In the genomic region with DNA sequence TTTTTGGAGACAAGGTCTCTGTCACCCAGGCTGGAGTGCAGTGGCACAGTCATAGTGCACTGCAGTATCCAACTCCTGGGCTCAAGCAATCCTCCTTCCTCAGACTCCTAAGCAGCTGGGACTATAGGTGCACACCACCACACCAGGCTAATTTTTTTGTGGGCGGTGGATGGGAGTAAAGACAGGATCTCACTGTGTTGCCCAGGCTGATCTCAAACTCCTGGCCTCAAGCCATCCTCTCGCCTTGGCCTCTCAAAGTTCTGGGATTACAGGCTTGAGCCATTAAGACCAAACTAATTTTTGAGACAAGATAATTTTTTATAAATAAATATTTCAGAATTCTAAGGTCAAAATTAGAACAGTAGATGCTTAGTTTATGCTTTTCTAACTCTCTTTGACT, we compare ENCODE assay signal across 27 cellular contexts.
DNase-seq lines count a peak whose midpoint lies in the region; ATAC-seq and TF ChIP-seq lines count a peak whose summit lies in the region.
"Had no signal": no experiment of that assay in that cellular context is flagged by ENCODE, and none has a peak within 500 bp of the region (broad histone marks: within the 10 kb centered on the region; RNA-seq: fewer than 3 reads in every experiment).

No MANE protein-coding gene starts in this region.

- intact Hi-C loops in Caco-2 (cut with micrococcal nuclease; ENCODE audit: unreplicated experiment), result loop anchor here (1.0 to 2.0 kb wide), 4 partner anchors 20 to 109 kb away; partner anchors contain the start of gene MET
- intact Hi-C loops in colonic mucosa (cut with DNase I), result no loop called here

- H3K4me3 Mint-ChIP-seq in Caco-2 (ENCODE audit: unreplicated experiment), result peak overlapping the region; percentile 42
- H3K4me3 Mint-ChIP-seq in progenitor cell of endocrine pancreas (ENCODE audit: low read depth), result no peak overlapping the region
- H3K4me3 Mint-ChIP-seq: activated CD4-positive, alpha-beta T cell treated with anti-CD3 and anti-CD28 coated beads for 36 hours; activated naive CD8-positive, alpha-beta T cell; dendritic cell treated with granulocyte-macrophage colony-stimulating factor and Interleukin-4, amounts not matched to agents 40 ng/mL and 50 ng/mL, for 4 days; endodermal cell; stimulated activated naive CD8-positive, alpha-beta T cell treated with anti-CD3 and anti-CD28 coated beads, Interleukin-15, Interleukin-2, amounts not matched to agents 100 ng/mL and 50 ng/mL, for 24 hours; T-cell had no signal

- H3K36me3 ChIP-seq in Caco-2 (ENCODE audit: control insufficient read depth, insufficient read depth, low read length) (peaks cover 11% of the 10 kb centered on the region), HUES64 (ENCODE audit: insufficient read depth, low read length) (no peaks in the 10 kb centered on the region), colonic mucosa (no peaks in the 10 kb centered on the region)
- H3K36me3 ChIP-seq: neutrophil, SJSA1 had no signal

- peak overlapping the region; percentile 92 for H3K27ac Mint-ChIP-seq in Caco-2 (ENCODE audit: unreplicated experiment)
- peak overlapping the region; percentile 59 for H3K27ac Mint-ChIP-seq in progenitor cell of endocrine pancreas
- H3K27ac Mint-ChIP-seq: activated CD4-positive, alpha-beta T cell treated with anti-CD3 and anti-CD28 coated beads for 36 hours; activated naive CD8-positive, alpha-beta T cell; dendritic cell treated with granulocyte-macrophage colony-stimulating factor and Interleukin-4, amounts not matched to agents 40 ng/mL and 50 ng/mL, for 4 days; endodermal cell; stimulated activated naive CD8-positive, alpha-beta T cell treated with anti-CD3 and anti-CD28 coated beads, Interleukin-15, Interleukin-2, amounts not matched to agents 100 ng/mL and 50 ng/mL, for 24 hours; T-cell had no signal

- H3K27me3 ChIP-seq in Caco-2 (replicated peaks; ENCODE audit: control insufficient read depth, insufficient read depth, low read length) (no peaks in the 10 kb centered on the region), HUES64 (ENCODE audit: insufficient read depth, low read length) (peaks cover 5% of the 10 kb centered on the region; the same call in 1 of the 2 replicates), colonic mucosa (no peaks in the 10 kb centered on the region)
- H3K27me3 ChIP-seq: esophagus muscularis mucosa, foreskin keratinocyte, heart right ventricle, neutrophil, SJSA1 had no signal

- 100% methylated on average over 2 of the region's 2 CpGs for WGBS in HUES64

- CTCF ChIA-PET in Caco-2 (lab: Charles Lee), result interaction anchor here (1.6 kb wide), 1 partner anchor 109 kb away, joined by 12 read pairs; the partner anchor contains the start of gene MET

- H3K9me3 ChIP-seq in Caco-2, result no peaks in the 10 kb centered on the region
- H3K9me3 ChIP-seq in HUES64 (ENCODE audit: insufficient read depth, low read depth, low read length), result no peaks in the 10 kb centered on the region
- H3K9me3 ChIP-seq in colonic mucosa, result no peaks in the 10 kb centered on the region
- H3K9me3 ChIP-seq: A549, esophagus muscularis mucosa, heart right ventricle, neutrophil, SJSA1 had no signal

- no peak for DNase-seq in Caco-2
- no peak for DNase-seq in colonic mucosa
- no peak for DNase-seq in progenitor cell of endocrine pancreas (ENCODE audit: low spot score, unreplicated experiment)
- no peak for DNase-seq in stimulated activated CD8-positive, alpha-beta memory T cell treated with anti-CD3 and anti-CD28 coated beads, Interleukin-4, amount 100 ng/mL, for 48 hours
- no peak for DNase-seq in T-helper 2 cell
- DNase-seq: activated CD4-positive, alpha-beta T cell treated with anti-CD3 and anti-CD28 coated beads for 36 hours; activated CD8-positive, alpha-beta memory T cell treated with anti-CD3 and anti-CD28 coated beads for 24 hours; activated effector memory CD4-positive, alpha-beta T cell treated with Interleukin-2 at 50 U/mL for 16 hours; aorta; caudate nucleus; HCEC 1CT; heart right ventricle; NCI-H1105; NCI-H2081 treated with DMSO at 0.1 percent for 48 hours; T-cell had no signal

- POLR2A ChIA-PET in Caco-2 (lab: Charles Lee), result no interaction called here

- H3K9ac ChIP-seq in HUES64 (ENCODE audit: low read depth, low read length) (no peak overlapping the region), colonic mucosa (ENCODE audit: low read depth in 2 of 2, low read length in 2 of 2) (no peak overlapping the region)

- H3K27ac ChIP-seq in HUES64 (ENCODE audit: low read depth, low read length), result peak overlapping the region; percentile 45; the same call in 1 of the 2 replicates
- H3K27ac ChIP-seq in colonic mucosa, result peak overlapping the region; percentile 44
- H3K27ac ChIP-seq: esophagus muscularis mucosa, heart right ventricle, neutrophil had no signal

- ATAC-seq in HG02938 (IDR thresholded peaks at IDR 0.05; ENCODE audit: unreplicated experiment) (no peak), GM18868 (IDR thresholded peaks at IDR 0.05; ENCODE audit: unreplicated experiment) (no peak)
- ATAC-seq: A549; activated CD4-positive, alpha-beta T cell treated with anti-CD3 and anti-CD28 coated beads for 36 hours; T-cell had no signal

- H3K9me3 Mint-ChIP-seq in Caco-2 (ENCODE audit: unreplicated experiment) (no peaks in the 10 kb centered on the region), progenitor cell of endocrine pancreas (ENCODE audit: low read depth) (no peaks in the 10 kb centered on the region)
- H3K9me3 Mint-ChIP-seq: dendritic cell treated with granulocyte-macrophage colony-stimulating factor and Interleukin-4, amounts not matched to agents 40 ng/mL and 50 ng/mL, for 4 days; endodermal cell; stimulated activated naive CD8-positive, alpha-beta T cell treated with anti-CD3 and anti-CD28 coated beads, Interleukin-15, Interleukin-2, amounts not matched to agents 100 ng/mL and 50 ng/mL, for 24 hours; T-cell had no signal

- H3K4me3 ChIP-seq in Caco-2 (ENCODE audit: low read depth, low read length) (no peak overlapping the region), HUES64 (ENCODE audit: low read length) (no peak overlapping the region), colonic mucosa (no peak overlapping the region)
- H3K4me3 ChIP-seq: A549, esophagus muscularis mucosa, heart right ventricle, SJSA1 had no signal

- TF ChIP-seq CTCF in Caco-2 (IDR thresholded peaks at IDR 0.05; ENCODE audit: insufficient read depth in 1 of 2, low read depth in 1 of 2, low read length in 1 of 2, severe bottlenecking in 1 of 2, unreplicated experiment in 1 of 2) (no peak), colonic mucosa (IDR thresholded peaks at IDR 0.05) (no peak), progenitor cell of endocrine pancreas (IDR thresholded peaks at IDR 0.05; ENCODE audit: unreplicated experiment) (no peak)

- no peaks in the 10 kb centered on the region for H3K27me3 Mint-ChIP-seq in Caco-2 (ENCODE audit: insufficient read depth, unreplicated experiment)
- no peaks in the 10 kb centered on the region for H3K27me3 Mint-ChIP-seq in progenitor cell of endocrine pancreas
- H3K27me3 Mint-ChIP-seq: dendritic cell treated with granulocyte-macrophage colony-stimulating factor and Interleukin-4, amounts not matched to agents 40 ng/mL and 50 ng/mL, for 4 days had no signal

- H3K4me1 ChIP-seq in Caco-2 (peaks cover 64% of the 10 kb centered on the region), HUES64 (ENCODE audit: insufficient read depth, low read length) (peaks cover 31% of the 10 kb centered on the region), colonic mucosa (peaks cover 15% of the 10 kb centered on the region)

- H3K4me1 Mint-ChIP-seq in Caco-2 (ENCODE audit: low read depth, unreplicated experiment) (peaks cover 26% of the 10 kb centered on the region), progenitor cell of endocrine pancreas (ENCODE audit: low read depth) (peaks cover 25% of the 10 kb centered on the region)
- H3K4me1 Mint-ChIP-seq: activated CD4-positive, alpha-beta T cell treated with anti-CD3 and anti-CD28 coated beads for 36 hours; T-cell had no signal

- BruUV-seq in Caco-2 (replicated peaks; lab: Mats Ljungman, UMichigan), result no TSS peak

- H3K36me3 Mint-ChIP-seq in Caco-2 (ENCODE audit: insufficient read depth, unreplicated experiment), result peaks cover 35% of the 10 kb centered on the region
- peaks cover 11% of the 10 kb centered on the region for H3K36me3 Mint-ChIP-seq in progenitor cell of endocrine pancreas (ENCODE audit: insufficient read depth)
- H3K36me3 Mint-ChIP-seq: activated naive CD8-positive, alpha-beta T cell; T-cell had no signal
